Comparison of ENCODE assay signal across 17 cellular contexts in the genomic region with DNA sequence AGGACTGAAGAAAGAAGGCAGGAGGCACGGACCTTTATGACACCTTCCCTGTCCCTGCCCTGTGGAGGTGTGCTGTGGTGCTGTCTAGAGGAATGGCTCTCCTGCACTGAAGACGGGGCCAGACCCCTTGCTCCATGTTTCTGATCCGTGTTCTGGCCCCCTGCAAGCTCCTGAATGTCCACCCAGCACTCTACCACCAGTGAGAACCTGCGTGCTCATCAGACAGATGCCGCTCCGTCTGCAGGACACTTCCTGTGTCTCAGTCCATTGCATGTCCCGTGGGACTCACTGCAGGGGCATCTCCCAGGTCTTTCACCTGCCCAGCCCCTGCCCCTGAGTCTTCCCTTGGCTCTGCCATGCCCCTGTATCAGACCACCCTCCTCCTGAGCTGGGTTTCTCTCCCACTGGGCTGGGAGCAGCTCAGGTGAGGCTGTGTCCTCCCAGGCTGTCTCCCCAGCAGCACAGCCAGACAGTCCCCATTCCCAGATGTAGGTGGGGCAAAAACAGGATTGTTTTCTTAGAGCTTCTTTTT.
DNase-seq lines count a peak whose midpoint lies in the region; ATAC-seq and TF ChIP-seq lines count a peak whose summit lies in the region.
"Had no signal": no experiment of that assay in that cellular context is flagged by ENCODE, and none has a peak within 500 bp of the region (broad histone marks: within the 10 kb centered on the region; RNA-seq: fewer than 3 reads in every experiment).

No MANE protein-coding gene starts in this region.

- no peak overlapping the region for H2BK5ac ChIP-seq in IMR-90 (ENCODE audit: low read depth, low read length, poor library complexity, severe bottlenecking)

- no peak for TF ChIP-seq CTCF in IMR-90 (conservative IDR thresholded peaks at IDR 0.05; ENCODE audit: low read depth, low read length)
- no peak for TF ChIP-seq CTCF in endodermal cell (conservative IDR thresholded peaks at IDR 0.05)
- TF ChIP-seq CTCF in osteocyte (IDR thresholded peaks at IDR 0.05), result no peak
- TF ChIP-seq CTCF in vagina (IDR thresholded peaks at IDR 0.05), result no peak
- TF ChIP-seq CTCF in endothelial cell (IDR thresholded peaks at IDR 0.05; ENCODE audit: unreplicated experiment), result no peak

- in situ Hi-C loops in IMR-90 (cut with MboI; ENCODE audit: low sequenced_read_pairs), result no loop called here

- peak overlapping the region; percentile 27; the same call in 1 of the 2 replicates for H4K91ac ChIP-seq in IMR-90 (ENCODE audit: insufficient read depth, low read depth, low read length)

- H2BK15ac ChIP-seq in IMR-90 (ENCODE audit: low read depth, low read length), result peak overlapping the region; percentile 4; the same call in 1 of the 3 replicates

- H3K4me1 Mint-ChIP-seq in endodermal cell, result no peaks in the 10 kb centered on the region
- H3K4me1 Mint-ChIP-seq in osteocyte (ENCODE audit: unreplicated experiment), result peaks cover 17% of the 10 kb centered on the region
- no peaks in the 10 kb centered on the region for H3K4me1 Mint-ChIP-seq in endothelial cell (ENCODE audit: unreplicated experiment)
- no peaks in the 10 kb centered on the region for H3K4me1 Mint-ChIP-seq in stimulated activated effector memory CD8-positive, alpha-beta T cell treated with anti-CD3 and anti-CD28 coated beads, Interleukin-12 subunit alpha, Interleukin-12 subunit beta, amount 100 ng/mL, for 72 hours
- H3K4me1 Mint-ChIP-seq: CD4-positive, CD25-positive, alpha-beta regulatory T cell; CD8-positive, alpha-beta memory T cell; GM23338; IgD-negative memory B cell had no signal

- H3K18ac ChIP-seq in IMR-90 (ENCODE audit: low read depth, low read length), result no peak overlapping the region

- no peaks in the 10 kb centered on the region for H3K36me3 ChIP-seq in IMR-90 (ENCODE audit: control insufficient read depth, insufficient read depth, low read length)
- H3K36me3 ChIP-seq in endodermal cell (ENCODE audit: control insufficient read depth, insufficient read depth, low read length), result no peaks in the 10 kb centered on the region
- H3K36me3 ChIP-seq in vagina, result no peaks in the 10 kb centered on the region
- H3K36me3 ChIP-seq: BE2C had no signal

- no peak overlapping the region for H3K4me3 ChIP-seq in IMR-90 (ENCODE audit: insufficient read depth, low read depth, low read length)
- H3K4me3 ChIP-seq in endodermal cell (ENCODE audit: low read length), result no peak overlapping the region
- H3K4me3 ChIP-seq in vagina, result no peak overlapping the region
- H3K4me3 ChIP-seq: GM23338 had no signal

- POLR2A ChIA-PET in IMR-90 (lab: Charles Lee; ENCODE audit: unreplicated experiment), result no interaction called here

- no peak overlapping the region for H3K27ac ChIP-seq in IMR-90 (ENCODE audit: insufficient read depth, low read length)
- no peak overlapping the region for H3K27ac ChIP-seq in endodermal cell (ENCODE audit: low read depth, low read length)
- no peak overlapping the region for H3K27ac ChIP-seq in vagina

- H3K14ac ChIP-seq in IMR-90 (replicated peaks; ENCODE audit: low read depth, low read length), result 0 out of 2 replicates have a peak overlapping the region, but pooled peaks have one; percentile 18

- H3K27me3 Mint-ChIP-seq in endodermal cell (ENCODE audit: insufficient read depth) (no peaks in the 10 kb centered on the region), osteocyte (ENCODE audit: unreplicated experiment) (peaks cover 6% of the 10 kb centered on the region), endothelial cell (ENCODE audit: unreplicated experiment) (peaks cover 4% of the 10 kb centered on the region)

- peaks cover 14% of the 10 kb centered on the region for H3K4me1 ChIP-seq in IMR-90 (ENCODE audit: control insufficient read depth, insufficient read depth, low read length)
- no peaks in the 10 kb centered on the region for H3K4me1 ChIP-seq in endodermal cell (ENCODE audit: control insufficient read depth, insufficient read depth, low read length)
- no peaks in the 10 kb centered on the region for H3K4me1 ChIP-seq in vagina
- H3K4me1 ChIP-seq: BE2C had no signal

- H2AFZ ChIP-seq in IMR-90 (replicated peaks; ENCODE audit: low read length, poor library complexity), result peak overlapping the region; percentile 35
- H2AFZ ChIP-seq: GM23338 had no signal

- no peaks in the 10 kb centered on the region for H4K20me1 ChIP-seq in IMR-90 (ENCODE audit: insufficient read depth, low read length)

- no peaks in the 10 kb centered on the region for H3K36me3 Mint-ChIP-seq in endodermal cell (ENCODE audit: low read depth)
- no peaks in the 10 kb centered on the region for H3K36me3 Mint-ChIP-seq in osteocyte (ENCODE audit: unreplicated experiment)
- H3K36me3 Mint-ChIP-seq in endothelial cell (ENCODE audit: low read depth, unreplicated experiment), result no peaks in the 10 kb centered on the region
- H3K36me3 Mint-ChIP-seq in stimulated activated effector memory CD8-positive, alpha-beta T cell treated with anti-CD3 and anti-CD28 coated beads, Interleukin-12 subunit alpha, Interleukin-12 subunit beta, amount 100 ng/mL, for 72 hours, result no peaks in the 10 kb centered on the region
- H3K36me3 Mint-ChIP-seq: CD4-positive, CD25-positive, alpha-beta regulatory T cell; CD8-positive, alpha-beta memory T cell had no signal

- BruUV-seq in IMR-90 (replicated peaks; lab: Mats Ljungman, UMichigan), result no TSS peak

- no peak overlapping the region for H3K4me2 ChIP-seq in IMR-90 (ENCODE audit: low read depth, low read length)
- H3K4me2 ChIP-seq: GM23338 had no signal

- H2AK5ac ChIP-seq in IMR-90 (ENCODE audit: low read depth, low read length), result peak overlapping the region; percentile 13

- H3K79me1 ChIP-seq in IMR-90 (ENCODE audit: low read depth in 1 of 2, low read length in 2 of 2), result no peaks in the 10 kb centered on the region

- H4K8ac ChIP-seq in IMR-90 (ENCODE audit: low read depth in 2 of 2, low read length in 2 of 2), result no peak overlapping the region

- CTCF ChIA-PET in IMR-90 (lab: Yijun Ruan, JAX), result no interaction called here

- no peak for ATAC-seq in IMR-90 (ENCODE audit: low read depth)
- no peak for ATAC-seq in stimulated activated effector memory CD8-positive, alpha-beta T cell treated with anti-CD3 and anti-CD28 coated beads, Interleukin-12 subunit alpha, Interleukin-12 subunit beta, amount 100 ng/mL, for 72 hours
- ATAC-seq: GM23338, HCT116 had no signal

- H3K4ac ChIP-seq in IMR-90 (ENCODE audit: low read depth, low read length), result peak overlapping the region; percentile 12; the same call in 1 of the 2 replicates

- H2BK120ac ChIP-seq in IMR-90 (ENCODE audit: low read depth, low read length), result peak overlapping the region; percentile 15; the same call in 1 of the 2 replicates

- WGBS in IMR-90 (ENCODE audit: extremely low coverage in 2 of 2, insufficient read length in 1 of 2), 2 experiments, result 86% methylated on average over 5 of the region's 7 CpGs; no CpG with 5 or more reads in 1 of the 2 experiments
- WGBS in endodermal cell (ENCODE audit: insufficient coverage in 1 of 2, insufficient read length in 1 of 2), 2 experiments, result 79 to 81% methylated on average over 6 to 7 of the region's 7 CpGs

- H2BK20ac ChIP-seq in IMR-90 (ENCODE audit: low read depth, low read length), result no peak overlapping the region

- no peak overlapping the region for H3K23ac ChIP-seq in IMR-90 (ENCODE audit: low read depth, low read length)

- no peaks in the 10 kb centered on the region for H3K27me3 ChIP-seq in IMR-90 (ENCODE audit: control insufficient read depth, insufficient read depth, low read length)
- no peaks in the 10 kb centered on the region for H3K27me3 ChIP-seq in endodermal cell (ENCODE audit: control insufficient read depth, insufficient read depth, low read length, poor library complexity, severe bottlenecking)
- H3K27me3 ChIP-seq in vagina, result no peaks in the 10 kb centered on the region
- H3K27me3 ChIP-seq: BE2C had no signal

- H3K56ac ChIP-seq in IMR-90 (ENCODE audit: extremely low read depth, insufficient read depth, low read length), result no peak overlapping the region

- H3K9ac ChIP-seq in IMR-90 (ENCODE audit: low read depth, low read length) (no peak overlapping the region), endodermal cell (ENCODE audit: extremely low read depth, low read length, poor library complexity, severe bottlenecking) (no peak overlapping the region)

- DNase-seq in IMR-90, result no peak
- DNase-seq in endodermal cell, result peak; percentile 25
- peak; percentile 76 for DNase-seq in osteocyte (ENCODE audit: extremely low spot score, unreplicated experiment)
- peak; percentile 49 to 54 for DNase-seq in vagina (ENCODE audit: extremely low spot score in 2 of 2)
- DNase-seq in endothelial cell (ENCODE audit: low spot score), result no peak
- DNase-seq in stimulated activated effector memory CD8-positive, alpha-beta T cell treated with anti-CD3 and anti-CD28 coated beads, Interleukin-12 subunit alpha, Interleukin-12 subunit beta, amount 100 ng/mL, for 72 hours (ENCODE audit: low spot score in 2 of 2), result no peak
- DNase-seq in OCI-M1 (lab: John Stamatoyannopoulos, UW), result no peak
- DNase-seq: BE2C; C1 segment of cervical spinal cord; CD4-positive, CD25-positive, alpha-beta regulatory T cell; CD8-positive, alpha-beta memory T cell; COR-L47; GDM1; HFFc6 had no signal

- TF ChIP-seq POLR2A in IMR-90 (IDR thresholded peaks at IDR 0.05; ENCODE audit: low read depth, low read length) (no peak), vagina (IDR thresholded peaks at IDR 0.05) (no peak)

- H3K9me3 Mint-ChIP-seq in endodermal cell (peaks cover under 1% of the 10 kb centered on the region), osteocyte (ENCODE audit: unreplicated experiment) (no peaks in the 10 kb centered on the region), endothelial cell (ENCODE audit: unreplicated experiment) (no peaks in the 10 kb centered on the region)
- peaks cover 1% of the 10 kb centered on the region for H3K9me3 Mint-ChIP-seq in stimulated activated effector memory CD8-positive, alpha-beta T cell treated with anti-CD3 and anti-CD28 coated beads, Interleukin-12 subunit alpha, Interleukin-12 subunit beta, amount 100 ng/mL, for 72 hours
- H3K9me3 Mint-ChIP-seq: CD8-positive, alpha-beta memory T cell; HFFc6 had no signal

- intact Hi-C loops in IMR-90 (cut with micrococcal nuclease), result no loop called here
- intact Hi-C loops in vagina (cut with DNase I), result no loop called here

- dilution Hi-C loops in IMR-90 (cut with HindIII; ENCODE audit: low sequenced_read_pairs, unreplicated experiment), result no loop called here

- H3K9me3 ChIP-seq in IMR-90 (ENCODE audit: control insufficient read depth, insufficient read depth, low read length) (no peaks in the 10 kb centered on the region), endodermal cell (ENCODE audit: control insufficient read depth, low read length) (no peaks in the 10 kb centered on the region), vagina (no peaks in the 10 kb centered on the region)
- H3K9me3 ChIP-seq: BE2C had no signal

- no peak overlapping the region for H3K27ac Mint-ChIP-seq in endodermal cell
- no peak overlapping the region for H3K27ac Mint-ChIP-seq in osteocyte (ENCODE audit: unreplicated experiment)
- no peak overlapping the region for H3K27ac Mint-ChIP-seq in endothelial cell (ENCODE audit: unreplicated experiment)
- H3K27ac Mint-ChIP-seq in stimulated activated effector memory CD8-positive, alpha-beta T cell treated with anti-CD3 and anti-CD28 coated beads, Interleukin-12 subunit alpha, Interleukin-12 subunit beta, amount 100 ng/mL, for 72 hours, result no peak overlapping the region
- H3K27ac Mint-ChIP-seq: CD4-positive, CD25-positive, alpha-beta regulatory T cell; GM23338; HFFc6 had no signal

- H3K9me1 ChIP-seq in IMR-90 (ENCODE audit: insufficient read depth, low read length), result peaks cover 11% of the 10 kb centered on the region

- H3K4me3 Mint-ChIP-seq in endodermal cell, result no peak overlapping the region
- no peak overlapping the region for H3K4me3 Mint-ChIP-seq in osteocyte (ENCODE audit: unreplicated experiment)
- no peak overlapping the region for H3K4me3 Mint-ChIP-seq in endothelial cell (ENCODE audit: unreplicated experiment)
- no peak overlapping the region for H3K4me3 Mint-ChIP-seq in stimulated activated effector memory CD8-positive, alpha-beta T cell treated with anti-CD3 and anti-CD28 coated beads, Interleukin-12 subunit alpha, Interleukin-12 subunit beta, amount 100 ng/mL, for 72 hours
- H3K4me3 Mint-ChIP-seq: CD4-positive, CD25-positive, alpha-beta regulatory T cell; CD8-positive, alpha-beta memory T cell; GM23338; HFFc6; IgD-negative memory B cell had no signal

- no peak overlapping the region for H2AK9ac ChIP-seq in IMR-90 (replicated peaks; ENCODE audit: low read depth, low read length, poor library complexity)

- no peak overlapping the region for H4K5ac ChIP-seq in IMR-90 (ENCODE audit: low read depth, low read length)

- no peak for TF ChIP-seq RAD21 in IMR-90 (IDR thresholded peaks at IDR 0.05; ENCODE audit: low read length)

Comparison
In these comparisons a context has a peak if more than half of its experiments do, and no peak if none do; other contexts are left out.
1. DNase-seq: peak in endodermal cell (single experiment), osteocyte (single experiment) and vagina (2 of 2); none in IMR-90 (single experiment), endothelial cell (single experiment), stimulated activated effector memory CD8-positive, alpha-beta T cell treated with anti-CD3 and anti-CD28 coated beads, Interleukin-12 subunit alpha, Interleukin-12 subunit beta, amount 100 ng/mL, for 72 hours (0 of 2) and OCI-M1 (single experiment).